ENCODE assay signal across 17 cellular contexts in the genomic region with DNA sequence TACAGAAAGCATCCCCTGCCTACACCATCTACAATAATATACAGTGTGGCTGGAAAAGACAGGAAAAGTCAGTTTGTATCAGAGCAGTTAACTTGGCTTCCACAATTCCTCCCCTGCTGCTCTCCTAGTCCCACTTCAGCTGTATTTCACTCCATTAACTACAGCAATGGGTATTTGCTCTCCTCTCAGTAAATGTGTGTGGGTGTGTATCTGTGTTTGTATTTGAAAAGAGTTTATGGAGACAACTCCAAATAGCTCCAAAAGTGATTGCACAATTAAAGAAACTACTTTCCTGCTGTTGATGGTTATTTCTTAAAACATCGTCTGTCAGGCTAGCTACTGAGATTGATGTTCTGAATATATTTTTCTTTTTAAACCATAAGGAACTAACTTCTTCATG.
"Had no signal": no experiment of that assay in that cellular context is flagged by ENCODE, and none has a peak within 500 bp of the region (broad histone marks: within the 10 kb centered on the region; RNA-seq: fewer than 3 reads in every experiment).

No MANE protein-coding gene starts in this region.

- DNase-seq: activated CD4-positive, alpha-beta memory T cell treated with anti-CD3 and anti-CD28 coated beads for 36 hours; activated CD4-positive, CD25-positive, alpha-beta regulatory T cell treated with anti-CD3 and anti-CD28 coated beads, Interleukin-2, amount 50 U/mL, for 72 hours; activated effector memory CD4-positive, alpha-beta T cell treated with anti-CD3 and anti-CD28 coated beads, Interleukin-2, amount 50 U/mL, for 16 hours; activated T-cell treated with anti-CD3 and anti-CD28 coated beads, Interleukin-2, amount 50 U/mL, for 4 hours; anterior cingulate cortex; foreskin melanocyte; head of caudate nucleus; left cardiac atrium; naive thymus-derived CD4-positive, alpha-beta T cell; small intestine; thyroid gland had no signal

- H3K4me1 ChIP-seq: right atrium auricular region, thyroid gland, vagina had no signal

- H3K27me3 ChIP-seq: esophagus muscularis mucosa, neutrophil, right atrium auricular region, thyroid gland, vagina had no signal

- ATAC-seq: activated naive CD4-positive, alpha-beta T cell treated with anti-CD3 and anti-CD28 coated beads, Interleukin-2, amount 50 U/mL, for 72 hours; activated T-cell treated with anti-CD3 and anti-CD28 coated beads, Interleukin-2, amount 50 U/mL, for 4 hours; naive thymus-derived CD4-positive, alpha-beta T cell had no signal

- H3K36me3 ChIP-seq: esophagus muscularis mucosa, neutrophil, right atrium auricular region, thyroid gland, vagina had no signal

- FAIRE-seq: bronchial epithelial cell, small intestine had no signal

- H3K4me3 ChIP-seq: esophagus muscularis mucosa, right atrium auricular region, thyroid gland, vagina had no signal

- H3K9me3 ChIP-seq: esophagus muscularis mucosa, neutrophil, right atrium auricular region, thyroid gland, vagina had no signal

- H3K27ac ChIP-seq: esophagus muscularis mucosa, neutrophil, right atrium auricular region, thyroid gland, vagina had no signal
